ENCODE assay signal across 23 cellular contexts in the genomic region with DNA sequence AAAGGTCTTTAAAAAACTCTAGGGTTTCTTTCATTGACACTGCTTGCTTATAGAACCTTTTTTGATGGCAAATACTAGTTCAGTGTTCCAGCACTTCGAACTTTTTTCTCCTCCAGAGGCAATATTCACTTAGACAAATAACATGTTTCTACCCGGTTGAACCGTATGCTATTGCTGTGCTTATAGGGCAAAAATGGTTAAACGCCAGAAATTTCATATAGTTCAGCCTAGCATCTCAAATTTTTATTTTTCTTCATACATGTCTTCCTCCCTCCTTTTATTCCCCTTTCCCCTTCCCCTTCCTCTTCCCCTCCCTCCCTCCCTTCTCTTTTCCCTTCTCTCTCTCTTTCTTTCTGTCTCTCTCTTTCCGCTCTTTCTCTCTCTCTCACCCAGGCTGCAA.
"Had no signal": no experiment of that assay in that cellular context is flagged by ENCODE, and none has a peak within 500 bp of the region (broad histone marks: within the 10 kb centered on the region; RNA-seq: fewer than 3 reads in every experiment).

No MANE protein-coding gene starts in this region.

- H3K27ac ChIP-seq: heart right ventricle, hepatocyte, left ventricle myocardium inferior, pancreas, prostate gland, sigmoid colon, spleen, transverse colon, upper lobe of left lung had no signal

- ATAC-seq: heart right ventricle; natural killer cell; pancreas; right cardiac atrium; stimulated activated effector memory CD8-positive, alpha-beta T cell treated with anti-CD3 and anti-CD28 coated beads, Interleukin-12 subunit alpha, Interleukin-12 subunit beta, amount 100 ng/mL, for 72 hours; stimulated activated naive CD8-positive, alpha-beta T cell treated with anti-CD3 and anti-CD28 coated beads, Interleukin-15, amount 100 ng/mL, for 72 hours had no signal

- DNase-seq: heart right ventricle; islet precursor cell; left ventricle myocardium inferior; naive B cell; natural killer cell; pancreas; posterior cingulate gyrus; retina; right cardiac atrium; sigmoid colon; small intestine; spleen; stimulated activated CD4-positive, alpha-beta T cell treated with anti-CD3 and anti-CD28 coated beads, Interleukin-4, amount 100 ng/mL, for 24 hours; stimulated activated naive CD4-positive, alpha-beta T cell treated with Interleukin-2 at 50 U/mL for 16 hours; stimulated activated naive CD8-positive, alpha-beta T cell treated with anti-CD3 and anti-CD28 coated beads, Interleukin-15, amount 100 ng/mL, for 72 hours; substantia nigra; transverse colon; upper lobe of left lung had no signal

- H3K4me1 Mint-ChIP-seq: naive B cell; natural killer cell; stimulated activated effector memory CD8-positive, alpha-beta T cell treated with anti-CD3 and anti-CD28 coated beads, Interleukin-12 subunit alpha, Interleukin-12 subunit beta, amount 100 ng/mL, for 72 hours; stimulated activated naive CD8-positive, alpha-beta T cell treated with anti-CD3 and anti-CD28 coated beads, Interleukin-15, amount 100 ng/mL, for 72 hours had no signal

- H3K36me3 Mint-ChIP-seq: naive B cell; natural killer cell; stimulated activated effector memory CD8-positive, alpha-beta T cell treated with anti-CD3 and anti-CD28 coated beads, Interleukin-12 subunit alpha, Interleukin-12 subunit beta, amount 100 ng/mL, for 72 hours had no signal

- H3K27ac Mint-ChIP-seq: naive B cell; natural killer cell; stimulated activated effector memory CD8-positive, alpha-beta T cell treated with anti-CD3 and anti-CD28 coated beads, Interleukin-12 subunit alpha, Interleukin-12 subunit beta, amount 100 ng/mL, for 72 hours; stimulated activated naive CD8-positive, alpha-beta T cell treated with anti-CD3 and anti-CD28 coated beads, Interleukin-15, amount 100 ng/mL, for 72 hours had no signal

- H3K9me3 ChIP-seq: pancreas, prostate gland, sigmoid colon, transverse colon, upper lobe of left lung had no signal

- H3K4me3 Mint-ChIP-seq: naive B cell; natural killer cell; stimulated activated effector memory CD8-positive, alpha-beta T cell treated with anti-CD3 and anti-CD28 coated beads, Interleukin-12 subunit alpha, Interleukin-12 subunit beta, amount 100 ng/mL, for 72 hours; stimulated activated naive CD8-positive, alpha-beta T cell treated with anti-CD3 and anti-CD28 coated beads, Interleukin-15, amount 100 ng/mL, for 72 hours had no signal

- H3K36me3 ChIP-seq: heart right ventricle, left ventricle myocardium inferior, pancreas, prostate gland, sigmoid colon, spleen, transverse colon, upper lobe of left lung had no signal

- H2AFZ ChIP-seq: hepatocyte had no signal

- H3K4me1 ChIP-seq: heart right ventricle, left ventricle myocardium inferior, pancreas, prostate gland, sigmoid colon, spleen, transverse colon, upper lobe of left lung had no signal

- H3K27me3 Mint-ChIP-seq: naive B cell; stimulated activated naive CD8-positive, alpha-beta T cell treated with anti-CD3 and anti-CD28 coated beads, Interleukin-15, amount 100 ng/mL, for 72 hours had no signal

- H3K27me3 ChIP-seq: heart right ventricle, hepatocyte, pancreas, sigmoid colon, spleen, transverse colon, upper lobe of left lung had no signal

- H3K4me2 ChIP-seq: hepatocyte had no signal

- FAIRE-seq: pancreas, small intestine, urothelium cell line had no signal

- H3K79me2 ChIP-seq: hepatocyte had no signal

- H3K4me3 ChIP-seq: heart right ventricle, hepatocyte, left ventricle myocardium inferior, lung, pancreas, prostate gland, sigmoid colon, spleen, transverse colon, upper lobe of left lung had no signal
